Comparison of ENCODE assay signal across 1 cellular context in genomic region chr2:193251909-193252308, GRCh38.
TF ChIP-seq lines count a peak whose summit lies in the region.

No MANE protein-coding gene starts in this region.

TF ChIP-seq in SK-N-SH, 30 proteins besides CTCF, POLR2A, EP300 and RAD21 (continued from another document):
- TF ChIP-seq, protein P1, sequence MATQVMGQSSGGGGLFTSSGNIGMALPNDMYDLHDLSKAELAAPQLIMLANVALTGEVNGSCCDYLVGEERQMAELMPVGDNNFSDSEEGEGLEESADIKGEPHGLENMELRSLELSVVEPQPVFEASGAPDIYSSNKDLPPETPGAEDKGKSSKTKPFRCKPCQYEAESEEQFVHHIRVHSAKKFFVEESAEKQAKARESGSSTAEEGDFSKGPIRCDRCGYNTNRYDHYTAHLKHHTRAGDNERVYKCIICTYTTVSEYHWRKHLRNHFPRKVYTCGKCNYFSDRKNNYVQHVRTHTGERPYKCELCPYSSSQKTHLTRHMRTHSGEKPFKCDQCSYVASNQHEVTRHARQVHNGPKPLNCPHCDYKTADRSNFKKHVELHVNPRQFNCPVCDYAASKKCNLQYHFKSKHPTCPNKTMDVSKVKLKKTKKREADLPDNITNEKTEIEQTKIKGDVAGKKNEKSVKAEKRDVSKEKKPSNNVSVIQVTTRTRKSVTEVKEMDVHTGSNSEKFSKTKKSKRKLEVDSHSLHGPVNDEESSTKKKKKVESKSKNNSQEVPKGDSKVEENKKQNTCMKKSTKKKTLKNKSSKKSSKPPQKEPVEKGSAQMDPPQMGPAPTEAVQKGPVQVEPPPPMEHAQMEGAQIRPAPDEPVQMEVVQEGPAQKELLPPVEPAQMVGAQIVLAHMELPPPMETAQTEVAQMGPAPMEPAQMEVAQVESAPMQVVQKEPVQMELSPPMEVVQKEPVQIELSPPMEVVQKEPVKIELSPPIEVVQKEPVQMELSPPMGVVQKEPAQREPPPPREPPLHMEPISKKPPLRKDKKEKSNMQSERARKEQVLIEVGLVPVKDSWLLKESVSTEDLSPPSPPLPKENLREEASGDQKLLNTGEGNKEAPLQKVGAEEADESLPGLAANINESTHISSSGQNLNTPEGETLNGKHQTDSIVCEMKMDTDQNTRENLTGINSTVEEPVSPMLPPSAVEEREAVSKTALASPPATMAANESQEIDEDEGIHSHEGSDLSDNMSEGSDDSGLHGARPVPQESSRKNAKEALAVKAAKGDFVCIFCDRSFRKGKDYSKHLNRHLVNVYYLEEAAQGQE (IDR thresholded peaks at IDR 0.05; ENCODE audit: low read depth, low read length) = no peak
- TF ChIP-seq RFX5 (IDR thresholded peaks at IDR 0.05; ENCODE audit: low read length) (no peak), GATA2 (CRISPR knock-in tag; IDR thresholded peaks at IDR 0.05) (0 out of 2 replicates have a peak, but pooled peaks have one; percentile 13), TCF12 (IDR thresholded peaks at IDR 0.05) (peak; percentile 96), JUND (IDR thresholded peaks at IDR 0.05) (peak; percentile 43; the same call in 1 of the 2 replicates), ELF1 (IDR thresholded peaks at IDR 0.05) (no peak), RXRA (IDR thresholded peaks at IDR 0.05; ENCODE audit: borderline replicate concordance, low read depth) (no peak), FOSL2 (IDR thresholded peaks at IDR 0.05; ENCODE audit: borderline replicate concordance, low read depth) (peak; percentile 11; the same call in 1 of the 2 replicates), RCOR1 (IDR thresholded peaks at IDR 0.05; ENCODE audit: low read length) (no peak), NFIC (IDR thresholded peaks at IDR 0.05; ENCODE audit: borderline replicate concordance) (peak; percentile 25; the same call in 1 of the 2 replicates), TAF1 (IDR thresholded peaks at IDR 0.05; ENCODE audit: borderline replicate concordance, low read depth, low read length) (no peak), GABPA (IDR thresholded peaks at IDR 0.05; ENCODE audit: low read depth) (no peak), CHD2 (IDR thresholded peaks at IDR 0.05; ENCODE audit: low read length, partially characterized antibody) (no peak), POLR2AphosphoS5 (IDR thresholded peaks at IDR 0.05; ENCODE audit: low read depth, low read length) (peak; percentile 47; the same call in 1 of the 2 replicates), MAX (IDR thresholded peaks at IDR 0.05; ENCODE audit: low read depth) (no peak), FOXM1 (IDR thresholded peaks at IDR 0.05; ENCODE audit: low read depth) (no peak)
- TF ChIP-seq, protein P2, sequence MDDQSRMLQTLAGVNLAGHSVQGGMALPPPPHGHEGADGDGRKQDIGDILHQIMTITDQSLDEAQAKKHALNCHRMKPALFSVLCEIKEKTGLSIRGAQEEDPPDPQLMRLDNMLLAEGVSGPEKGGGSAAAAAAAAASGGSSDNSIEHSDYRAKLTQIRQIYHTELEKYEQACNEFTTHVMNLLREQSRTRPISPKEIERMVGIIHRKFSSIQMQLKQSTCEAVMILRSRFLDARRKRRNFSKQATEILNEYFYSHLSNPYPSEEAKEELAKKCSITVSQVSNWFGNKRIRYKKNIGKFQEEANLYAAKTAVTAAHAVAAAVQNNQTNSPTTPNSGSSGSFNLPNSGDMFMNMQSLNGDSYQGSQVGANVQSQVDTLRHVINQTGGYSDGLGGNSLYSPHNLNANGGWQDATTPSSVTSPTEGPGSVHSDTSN (IDR thresholded peaks at IDR 0.05) = peak; percentile 94
- TF ChIP-seq, protein P3, sequence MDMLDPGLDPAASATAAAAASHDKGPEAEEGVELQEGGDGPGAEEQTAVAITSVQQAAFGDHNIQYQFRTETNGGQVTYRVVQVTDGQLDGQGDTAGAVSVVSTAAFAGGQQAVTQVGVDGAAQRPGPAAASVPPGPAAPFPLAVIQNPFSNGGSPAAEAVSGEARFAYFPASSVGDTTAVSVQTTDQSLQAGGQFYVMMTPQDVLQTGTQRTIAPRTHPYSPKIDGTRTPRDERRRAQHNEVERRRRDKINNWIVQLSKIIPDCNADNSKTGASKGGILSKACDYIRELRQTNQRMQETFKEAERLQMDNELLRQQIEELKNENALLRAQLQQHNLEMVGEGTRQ (IDR thresholded peaks at IDR 0.05; ENCODE audit: borderline replicate concordance, low read depth, low read length) = no peak
